8 cellular contexts compared by ENCODE assay signal in genomic region chr1:28642056-28642846, GRCh38. TPM values are rescaled to one million over a fixed set of nuclear protein-coding genes. Genes with fewer than 3 reads are reported as not detected.
DNase-seq lines count a peak whose midpoint lies in the region; ATAC-seq and TF ChIP-seq lines count a peak whose summit lies in the region.

No MANE protein-coding gene starts in this region.

- H3K36me3 ChIP-seq in ascending aorta: no peaks in the 10 kb centered on the region

- peak; percentile 31 for ATAC-seq in GM19438 (IDR thresholded peaks at IDR 0.05; ENCODE audit: low read depth, unreplicated experiment)
- ATAC-seq in stimulated activated naive CD8-positive, alpha-beta T cell treated with anti-CD3 and anti-CD28 coated beads, Interleukin-15, Interleukin-2, amounts not matched to agents 100 U/mL and 50 U/mL, for 24 hours: peak; percentile 5

- peaks cover 0 to 19% of the 10 kb centered on the region in 2 donors for H3K4me1 ChIP-seq in ascending aorta

- DNase-seq in AG08396 (ENCODE audit: low spot score) (peak; percentile 41), ascending aorta (ENCODE audit: low spot score in 2 of 2) (no peak), iPS-NIHi7 (ENCODE audit: extremely low spot score) (peak; percentile 25), mesenteric fat pad (ENCODE audit: low spot score) (no peak)
- DNase-seq in Jurkat, Clone E6-1 (ENCODE audit: low read depth, low spot score): no peak
- DNase-seq in stimulated activated naive CD8-positive, alpha-beta T cell treated with anti-CD3 and anti-CD28 coated beads, Interleukin-15, Interleukin-2, amounts not matched to agents 100 U/mL and 50 U/mL, for 24 hours: no peak
- DNase-seq in activated effector memory CD4-positive, alpha-beta T cell treated with anti-CD3 and anti-CD28 coated beads, Interleukin-2, amount 50 U/mL, for 16 hours: no peak

- intact Hi-C loops in ascending aorta (cut with DNase I): loop anchor here (1.0 to 10.0 kb wide), 8 partner anchors 61 to 539 kb away; partner anchors contain the start of genes ATP5IF1, DNAJC8, EPB41 and SRSF4

- H3K27ac ChIP-seq in ascending aorta: peak overlapping the region; percentile 92

- no peaks in the 10 kb centered on the region for H3K9me3 ChIP-seq in ascending aorta

- peak overlapping the region; percentile 99 for H3K4me3 ChIP-seq in Jurkat, Clone E6-1 (ENCODE audit: low read length)
- peak overlapping the region; percentile 67 to 76 for H3K4me3 ChIP-seq in ascending aorta

- no peak for TF ChIP-seq CTCF in ascending aorta (IDR thresholded peaks at IDR 0.05)

- no peaks in the 10 kb centered on the region for H3K27me3 ChIP-seq in ascending aorta

RNA-seq across cellular contexts. Expression of gene TAF12, which starts 0.6 kb away (rescaled TPM):
- 65.4 TPM for polyA plus RNA-seq in Jurkat, Clone E6-1 (2012; ENCODE audit: insufficient read depth, insufficient read length)
- total RNA-seq in ascending aorta (32.2 TPM), mesenteric fat pad (21.9 TPM)

RNA-seq across cellular contexts. Expression of gene RNU11, which starts 6.1 kb away (rescaled TPM):
- polyA plus RNA-seq in Jurkat, Clone E6-1 (2012; ENCODE audit: insufficient read depth, insufficient read length): not detected
- not detected for total RNA-seq in ascending aorta
- total RNA-seq in mesenteric fat pad: not detected

RNA-seq across cellular contexts. Expression of gene GMEB1, which starts 26.3 kb away (rescaled TPM):
- polyA plus RNA-seq in Jurkat, Clone E6-1 (2012; ENCODE audit: insufficient read depth, insufficient read length): 11.6 TPM
- total RNA-seq in ascending aorta (5.2 TPM), mesenteric fat pad (11.4 TPM)

RNA-seq across cellular contexts. Expression of gene RAB42, which starts 50.2 kb away (rescaled TPM):
- not detected for polyA plus RNA-seq in Jurkat, Clone E6-1 (2012; ENCODE audit: insufficient read depth, insufficient read length)
- not detected for total RNA-seq in ascending aorta
- total RNA-seq in mesenteric fat pad: 10.2 TPM

Comparison
In these comparisons a context has a peak if more than half of its experiments do, and no peak if none do; other contexts are left out.
1. DNase-seq: peak in AG08396 (single experiment) and iPS-NIHi7 (single experiment); none in Jurkat, Clone E6-1 (single experiment), ascending aorta (0 of 2), stimulated activated naive CD8-positive, alpha-beta T cell treated with anti-CD3 and anti-CD28 coated beads, Interleukin-15, Interleukin-2, amounts not matched to agents 100 U/mL and 50 U/mL, for 24 hours (single experiment), mesenteric fat pad (single experiment) and activated effector memory CD4-positive, alpha-beta T cell treated with anti-CD3 and anti-CD28 coated beads, Interleukin-2, amount 50 U/mL, for 16 hours (single experiment).